In genomic region chr15:86676002-86676401, GRCh38 we compare ENCODE assay signal across 10 cellular contexts.
"Had no signal": no experiment of that assay in that cellular context is flagged by ENCODE, and none has a peak within 500 bp of the region (broad histone marks: within the 10 kb centered on the region; RNA-seq: fewer than 3 reads in every experiment).

No MANE protein-coding gene starts in this region.

- DNase-seq: GM23248, GOT3, H7, H9, HCEC 1CT, HFFc6 had no signal

- FAIRE-seq: H1, H54 had no signal

- H3K27ac Mint-ChIP-seq: H9, HFFc6 had no signal

- H3K4me3 Mint-ChIP-seq: GM23338, H9, HFFc6 had no signal

- ATAC-seq: GM23338, HCT116 had no signal

- H3K9me3 Mint-ChIP-seq: GM23338, H9 had no signal
